31 cellular contexts compared by ENCODE assay signal in genomic region chr3:187721055-187721454, GRCh38. TPM values are rescaled to one million over a fixed set of nuclear protein-coding genes. Genes with fewer than 3 reads are reported as not detected.
"Had no signal": no experiment of that assay in that cellular context is flagged by ENCODE, and none has a peak within 500 bp of the region (broad histone marks: within the 10 kb centered on the region; RNA-seq: fewer than 3 reads in every experiment).

No MANE protein-coding gene starts in this region.

- H3K4me3 ChIP-seq: MG63, PC-9 had no signal

- H2AFZ ChIP-seq: PC-9 had no signal

- ATAC-seq: activated CD8-positive, alpha-beta memory T cell treated with anti-CD3 and anti-CD28 coated beads, Interleukin-2, amount 10 ng/mL, durations not matched to agents 7 days and 5 days; activated naive CD8-positive, alpha-beta T cell treated with anti-CD3 and anti-CD28 coated beads, Interleukin-2, amount 50 U/mL, for 24 hours had no signal

- H3K9me3 ChIP-seq: MG63 had no signal

- H3K4me2 ChIP-seq: PC-9 had no signal

- H3K36me3 ChIP-seq: WERI-Rb-1 had no signal

- H3K27ac ChIP-seq: PC-9, WERI-Rb-1 had no signal

- H3K27me3 ChIP-seq: MG63 had no signal

- DNase-seq: activated CD4-positive, alpha-beta memory T cell treated with anti-CD3 and anti-CD28 coated beads, Interleukin-2, amount 10 ng/mL, durations not matched to agents 7 days and 5 days; activated CD4-positive, alpha-beta T cell treated with anti-CD3 and anti-CD28 coated beads for 1 hour; activated CD4-positive, alpha-beta T cell treated with anti-CD3 and anti-CD28 coated beads for 48 hours; activated CD4-positive, CD25-positive, alpha-beta regulatory T cell; activated CD8-positive, alpha-beta memory T cell treated with anti-CD3 and anti-CD28 coated beads for 24 hours; activated CD8-positive, alpha-beta memory T cell treated with anti-CD3 and anti-CD28 coated beads, Interleukin-2, amount 10 ng/mL, durations not matched to agents 7 days and 5 days; activated CD8-positive, alpha-beta memory T cell treated with anti-CD3 and anti-CD28 coated beads, Interleukin-2, amount 50 U/mL, for 48 hours; activated effector memory CD4-positive, alpha-beta T cell treated with Interleukin-2 at 50 U/mL for 16 hours; activated naive CD4-positive, alpha-beta T cell treated with anti-CD3 and anti-CD28 coated beads, Interleukin-2, amount 10 ng/mL, durations not matched to agents 7 days and 5 days; activated naive CD8-positive, alpha-beta T cell treated with anti-CD3 and anti-CD28 coated beads, Interleukin-2, amount 50 U/mL, for 24 hours; activated T-cell treated with anti-CD3 and anti-CD28 coated beads, Interleukin-2, amount 50 U/mL, for 48 hours; anterior cingulate cortex; central memory CD4-positive, alpha-beta T cell; Kasumi-1; MG63; NCI-H1048; NCI-H1105 treated with DMSO at 0.1 percent for 48 hours; NCI-H1436; NCI-H1694 treated with DMSO at 0.1 percent for 48 hours; NCI-H2029; NCI-H510A; NCI-H526; NCI-H748 treated with DMSO at 0.1 percent for 48 hours; NK-92 treated with Interleukin-12 subunit alpha and Interleukin-12 subunit beta, amount 100 ng/mL, for 24 hours; PC-9; Right ventricle myocardium superior; T1000; WERI-Rb-1 had no signal

RNA-seq across cellular contexts. Expression of gene RTP2, which starts 18.7 kb away (rescaled TPM):
- total RNA-seq: activated CD4-positive, alpha-beta memory T cell treated with anti-CD3 and anti-CD28 coated beads, Interleukin-2, amount 10 ng/mL, durations not matched to agents 7 days and 5 days; activated CD8-positive, alpha-beta memory T cell treated with anti-CD3 and anti-CD28 coated beads, Interleukin-2, amount 10 ng/mL, durations not matched to agents 7 days and 5 days; OCI-LY7; PC-9; Right ventricle myocardium superior; T-helper 1 cell treated with Interleukin-12 subunit alpha and Interleukin-12 subunit beta and Interleukin-4 antibody, amounts not matched to agents 30 ng/mL and 1 ng/mL, for 36 hours; T-helper 2 cell treated with Interferon-gamma antibody and Interleukin-4, amounts not matched to agents 100 ng/mL and 5 ng/mL, for 36 hours had no signal

RNA-seq across cellular contexts. Expression of gene SST, which starts 50.9 kb away (rescaled TPM):
- total RNA-seq: activated CD4-positive, alpha-beta memory T cell treated with anti-CD3 and anti-CD28 coated beads, Interleukin-2, amount 10 ng/mL, durations not matched to agents 7 days and 5 days; activated CD8-positive, alpha-beta memory T cell treated with anti-CD3 and anti-CD28 coated beads, Interleukin-2, amount 10 ng/mL, durations not matched to agents 7 days and 5 days; OCI-LY7; PC-9; Right ventricle myocardium superior; T-helper 1 cell treated with Interleukin-12 subunit alpha and Interleukin-12 subunit beta and Interleukin-4 antibody, amounts not matched to agents 30 ng/mL and 1 ng/mL, for 36 hours; T-helper 2 cell treated with Interferon-gamma antibody and Interleukin-4, amounts not matched to agents 100 ng/mL and 5 ng/mL, for 36 hours had no signal
